16 cellular contexts compared by ENCODE assay signal in the genomic region with DNA sequence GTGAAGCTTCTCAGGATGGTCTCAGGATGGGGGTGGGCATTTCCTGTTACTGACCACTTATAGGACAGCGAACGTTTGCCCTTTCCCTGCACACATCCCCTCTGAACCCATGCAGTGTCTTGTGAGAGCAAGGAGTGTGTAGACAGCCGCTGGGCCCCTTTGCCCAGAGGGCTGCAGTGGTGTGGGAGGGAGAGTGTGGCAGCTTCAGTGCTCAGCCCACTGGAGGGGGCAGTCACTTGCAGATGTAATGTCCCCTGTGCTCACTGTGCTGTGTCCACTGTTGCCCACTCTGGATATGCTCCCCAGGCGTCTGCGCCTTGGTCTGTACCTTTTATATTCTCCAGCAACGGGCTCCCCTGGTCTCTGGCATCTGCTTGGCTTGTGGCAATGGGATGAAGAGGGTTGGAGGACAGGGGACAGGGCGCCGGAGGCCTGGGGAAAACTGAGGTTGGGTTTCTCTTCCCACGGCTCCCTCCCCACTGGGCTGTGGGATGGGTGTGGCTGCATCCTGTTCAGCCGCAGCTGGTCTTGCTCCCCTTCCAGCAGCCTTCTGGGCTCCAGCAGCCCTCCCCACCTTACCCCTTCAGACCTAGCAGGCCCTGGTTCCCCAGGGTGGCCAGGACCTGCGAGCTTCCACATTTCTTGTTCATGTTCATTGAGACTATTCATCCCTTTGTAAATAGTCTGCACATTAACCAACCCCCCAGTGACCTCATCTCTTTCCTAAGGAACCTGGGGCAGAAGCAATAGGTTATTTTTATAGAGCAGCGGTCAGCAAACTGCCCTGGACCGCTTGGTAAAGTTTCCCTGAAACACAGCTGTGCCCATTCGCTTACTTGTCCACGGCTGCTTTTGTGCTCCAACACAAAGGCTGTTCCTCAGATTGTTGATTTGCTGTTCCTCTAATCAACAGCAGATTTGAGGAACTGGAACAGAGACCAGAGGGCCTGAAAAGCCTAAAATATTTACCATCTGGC. TPM values are rescaled to one million over a fixed set of nuclear protein-coding genes. Genes with fewer than 3 reads are reported as not detected.
DNase-seq lines count a peak whose midpoint lies in the region; ATAC-seq and TF ChIP-seq lines count a peak whose summit lies in the region.
"Had no signal": no experiment of that assay in that cellular context is flagged by ENCODE, and none has a peak within 500 bp of the region (broad histone marks: within the 10 kb centered on the region; RNA-seq: fewer than 3 reads in every experiment).

No MANE protein-coding gene starts in this region.

- intact Hi-C loops in esophagus squamous epithelium (cut with DNase I) (no loop called here), gastrocnemius medialis (cut with DNase I; ENCODE audit: low total_unique reads) (no loop called here)

- H3K27me3 Mint-ChIP-seq in HFFc6 (ENCODE audit: insufficient read depth) = no peaks in the 10 kb centered on the region; the same call in 1 of the 2 replicates
- H3K27me3 Mint-ChIP-seq in neural crest cell (ENCODE audit: low read depth) = no peaks in the 10 kb centered on the region

- H3K9me3 ChIP-seq in BLaER1 treated with 17β-estradiol and CSF1 and Interleukin-3, amounts not matched to agents 10 nM and 100 nM (replicated peaks in 1 of 11) = no peaks in the 10 kb centered on the region
- H3K9me3 ChIP-seq in esophagus squamous epithelium = no peaks in the 10 kb centered on the region
- no peaks in the 10 kb centered on the region for H3K9me3 ChIP-seq in gastrocnemius medialis
- H3K9me3 ChIP-seq in HAP-1 = no peaks in the 10 kb centered on the region
- H3K9me3 ChIP-seq: adrenal gland, left lung, prostate gland, SJSA1 had no signal

- peak overlapping the region in 9 of 11 experiments; percentile 3 to 99 (median 92); a peak in 15 of 22 replicates for H3K4me2 ChIP-seq in BLaER1 treated with 17β-estradiol and CSF1 and Interleukin-3, amounts not matched to agents 10 nM and 100 nM

- ATAC-seq in gastrocnemius medialis (no peak), HG03520 (IDR thresholded peaks at IDR 0.05; ENCODE audit: unreplicated experiment) (no peak)
- ATAC-seq: left lung had no signal

- H3K9ac ChIP-seq in BLaER1 treated with 17β-estradiol and CSF1 and Interleukin-3, amounts not matched to agents 10 nM and 100 nM = peak overlapping the region in 10 of 11 experiments; percentile 19 to 69 (median 54); a peak in 17 of 22 replicates

- no peak overlapping the region; the same call in 1 of the 2 replicates for H3K4me3 Mint-ChIP-seq in HFFc6
- peak overlapping the region; percentile 22 for H3K4me3 Mint-ChIP-seq in neural crest cell

- WGBS in esophagus squamous epithelium, 2 donors = 55 to 82% methylated on average over 7 to 9 of the region's 15 CpGs

- peaks cover 44 to 97% (median 79%) of the 10 kb centered on the region in 11 experiments for H3K36me3 ChIP-seq in BLaER1 treated with 17β-estradiol and CSF1 and Interleukin-3, amounts not matched to agents 10 nM and 100 nM
- H3K36me3 ChIP-seq in esophagus squamous epithelium (peaks cover 0 to 65% (median 0%) of the 10 kb centered on the region in 3 donors), gastrocnemius medialis (peaks cover 0 to 9% of the 10 kb centered on the region in 2 donors), HAP-1 (replicated peaks) (peaks cover 42% of the 10 kb centered on the region)
- H3K36me3 ChIP-seq: prostate gland had no signal

- H3K36me3 Mint-ChIP-seq in HFFc6 (ENCODE audit: low read depth) (peaks cover 6% of the 10 kb centered on the region), neural crest cell (ENCODE audit: low read depth) (peaks cover 2% of the 10 kb centered on the region)

- DNase-seq in HFFc6 = peak; percentile 24
- no peak for DNase-seq in esophagus squamous epithelium (lab: John Stamatoyannopoulos, UW)
- no peak for DNase-seq in neural crest cell (ENCODE audit: low read depth, low spot score)
- DNase-seq in T1000 (lab: John Stamatoyannopoulos, UW) = no peak
- DNase-seq in gastrocnemius medialis = no peak
- DNase-seq in HAP-1 (ENCODE audit: low spot score in 2 of 2) = no peak
- DNase-seq: activated CD4-positive, alpha-beta T cell treated with anti-CD3 and anti-CD28 coated beads for 4 hours; adrenal gland; effector CD8-positive, alpha-beta T cell; head of caudate nucleus; left lung; NCI-H69 had no signal

- peaks cover 18% of the 10 kb centered on the region; the same call in 1 of the 2 replicates for H3K4me1 Mint-ChIP-seq in HFFc6 (ENCODE audit: low read depth)
- peaks cover 3% of the 10 kb centered on the region for H3K4me1 Mint-ChIP-seq in neural crest cell

- H3K9me3 Mint-ChIP-seq in HFFc6 (no peaks in the 10 kb centered on the region), neural crest cell (no peaks in the 10 kb centered on the region)

- H3K27me3 ChIP-seq in BLaER1 treated with 17β-estradiol and CSF1 and Interleukin-3, amounts not matched to agents 10 nM and 100 nM = no peaks in the 10 kb centered on the region
- H3K27me3 ChIP-seq in esophagus squamous epithelium (no peaks in the 10 kb centered on the region), gastrocnemius medialis (no peaks in the 10 kb centered on the region), HAP-1 (ENCODE audit: low read depth) (no peaks in the 10 kb centered on the region)
- H3K27me3 ChIP-seq: adrenal gland, left lung, SJSA1 had no signal

- TF ChIP-seq POLR2A in esophagus squamous epithelium (IDR thresholded peaks at IDR 0.05) (no peak), gastrocnemius medialis (IDR thresholded peaks at IDR 0.05) (no peak)

- in situ Hi-C loops in gastrocnemius medialis (cut with MboI; ENCODE audit: low sequenced_read_pairs in 4 of 4) (no loop called here), HAP-1 (cut with MboI; ENCODE audit: low sequenced_read_pairs) (no loop called here)

- no peak for TF ChIP-seq CTCF in HFFc6 (IDR thresholded peaks at IDR 0.05)
- TF ChIP-seq CTCF in esophagus squamous epithelium (IDR thresholded peaks at IDR 0.05) = no peak
- TF ChIP-seq CTCF in neural crest cell (conservative IDR thresholded peaks at IDR 0.05) = no peak
- TF ChIP-seq CTCF in gastrocnemius medialis (IDR thresholded peaks at IDR 0.05 in 4 of 5, conservative IDR thresholded peaks at IDR 0.05 in 1 of 5) = no peak

- H3K27ac Mint-ChIP-seq in HFFc6 = peak overlapping the region; percentile 57; the same call in 1 of the 2 replicates
- no peak overlapping the region for H3K27ac Mint-ChIP-seq in neural crest cell (ENCODE audit: unreplicated experiment)

- H4K20me1 ChIP-seq in BLaER1 treated with 17β-estradiol and CSF1 and Interleukin-3, amounts not matched to agents 10 nM and 100 nM = peaks cover 0 to 70% (median 57%) of the 10 kb centered on the region in 11 experiments; a peak in 19 of 22 replicates

- peak overlapping the region in 5 of 10 experiments; percentile 12 to 57 (median 36); a peak in 7 of 20 replicates for H3K4me3 ChIP-seq in BLaER1 treated with 17β-estradiol and CSF1 and Interleukin-3, amounts not matched to agents 10 nM and 100 nM
- no peak overlapping the region for H3K4me3 ChIP-seq in esophagus squamous epithelium
- H3K4me3 ChIP-seq in gastrocnemius medialis = no peak overlapping the region
- H3K4me3 ChIP-seq in HAP-1 = no peak overlapping the region
- H3K4me3 ChIP-seq: adrenal gland, left lung, prostate gland, SJSA1 had no signal

- peaks cover 14 to 71% (median 34%) of the 10 kb centered on the region in 10 experiments for H3K4me1 ChIP-seq in BLaER1 treated with 17β-estradiol and CSF1 and Interleukin-3, amounts not matched to agents 10 nM and 100 nM
- H3K4me1 ChIP-seq in esophagus squamous epithelium (peaks cover 3 to 24% (median 4%) of the 10 kb centered on the region in 3 donors), gastrocnemius medialis (peaks cover 1 to 2% of the 10 kb centered on the region in 2 donors), HAP-1 (peaks cover 4% of the 10 kb centered on the region; the same call in 1 of the 2 replicates)
- H3K4me1 ChIP-seq: prostate gland had no signal

- peak overlapping the region in 8 of 11 experiments; percentile 33 to 75 (median 58); a peak in 15 of 22 replicates for H3K27ac ChIP-seq in BLaER1 treated with 17β-estradiol and CSF1 and Interleukin-3, amounts not matched to agents 10 nM and 100 nM
- H3K27ac ChIP-seq in esophagus squamous epithelium (peak overlapping the region in 3 of 4 donors; percentile 10 to 39 (median 25)), gastrocnemius medialis (peak overlapping the region in 1 of 4 donors; percentile 39)
- H3K27ac ChIP-seq: SJSA1 had no signal

RNA-seq across cellular contexts. Expression of gene ZNF789, which starts 6.1 kb away (rescaled TPM):
- total RNA-seq in HFFc6 (2021; fragmentation: NEBNext Ultra II Directional; extraction: Animal tissue kit (Norgen Biotek cat#: 25700)) = 1 to 10 TPM; 5.2 to 6.4 (median 5.6) TPM
- 1 to 10 TPM; 2.5 to 8.6 (median 5.3) TPM for total RNA-seq in esophagus squamous epithelium
- 25.6 and 27.8 TPM in 2 replicates for total RNA-seq in neural crest cell
- total RNA-seq in gastrocnemius medialis = 1 to 10 TPM; 1.2 to 2.8 (median 1.4) TPM

RNA-seq across cellular contexts. Expression of gene ATP5MF, which starts 12.8 kb away (rescaled TPM):
- total RNA-seq in HFFc6 (2021; fragmentation: NEBNext Ultra II Directional; extraction: Animal tissue kit (Norgen Biotek cat#: 25700)) = 100 to 1,000 TPM; 388 to 466 (median 440) TPM
- 1,000 to 10,000 TPM; 1,019 to 2,272 (median 1,287) TPM for total RNA-seq in esophagus squamous epithelium
- total RNA-seq in neural crest cell = 403 and 423 TPM in 2 replicates
- 1,000 to 10,000 TPM; 2,310 to 4,128 (median 2,801) TPM for total RNA-seq in gastrocnemius medialis

RNA-seq across cellular contexts. Expression of gene ZNF394, which starts 21.3 kb away (rescaled TPM):
- 10 to 100 TPM; 12.7 to 15.1 (median 14.4) TPM for total RNA-seq in HFFc6 (2021; fragmentation: NEBNext Ultra II Directional; extraction: Animal tissue kit (Norgen Biotek cat#: 25700))
- 10 to 100 TPM; 22.5 to 41.2 (median 23.1) TPM for total RNA-seq in esophagus squamous epithelium
- total RNA-seq in neural crest cell = 17.5 and 19.5 TPM in 2 replicates
- total RNA-seq in gastrocnemius medialis = 10 to 100 TPM; 14.2 to 19.2 (median 15.7) TPM

RNA-seq across cellular contexts. Expression of gene ZKSCAN5, which starts 25.7 kb away (rescaled TPM):
- total RNA-seq in HFFc6 (2021; fragmentation: NEBNext Ultra II Directional; extraction: Animal tissue kit (Norgen Biotek cat#: 25700)) = 10 to 100 TPM in 5 of 6 experiments, 1 to 10 TPM in 1; 10.0 to 12.8 (median 11.3) TPM
- total RNA-seq in esophagus squamous epithelium (1 to 10 TPM; 3.2 to 7.1 (median 5.1) TPM), neural crest cell (21.5 and 21.7 TPM in 2 replicates), gastrocnemius medialis (10 to 100 TPM in 3 of 4 donors, 1 to 10 TPM in 1; 7.3 to 12.3 (median 10.5) TPM)

RNA-seq across cellular contexts. Expression of gene CPSF4, which starts 40.0 kb away (rescaled TPM):
- total RNA-seq in HFFc6 (2021; fragmentation: NEBNext Ultra II Directional; extraction: Animal tissue kit (Norgen Biotek cat#: 25700)) = 10 to 100 TPM; 26.7 to 34.0 (median 29.2) TPM
- total RNA-seq in esophagus squamous epithelium = 10 to 100 TPM; 15.1 to 29.2 (median 19.4) TPM
- 111 and 117 TPM in 2 replicates for total RNA-seq in neural crest cell
- 10 to 100 TPM; 21.4 to 40.4 (median 26.1) TPM for total RNA-seq in gastrocnemius medialis
